ENCODE assay signal across 1 cellular context in the genomic region with DNA sequence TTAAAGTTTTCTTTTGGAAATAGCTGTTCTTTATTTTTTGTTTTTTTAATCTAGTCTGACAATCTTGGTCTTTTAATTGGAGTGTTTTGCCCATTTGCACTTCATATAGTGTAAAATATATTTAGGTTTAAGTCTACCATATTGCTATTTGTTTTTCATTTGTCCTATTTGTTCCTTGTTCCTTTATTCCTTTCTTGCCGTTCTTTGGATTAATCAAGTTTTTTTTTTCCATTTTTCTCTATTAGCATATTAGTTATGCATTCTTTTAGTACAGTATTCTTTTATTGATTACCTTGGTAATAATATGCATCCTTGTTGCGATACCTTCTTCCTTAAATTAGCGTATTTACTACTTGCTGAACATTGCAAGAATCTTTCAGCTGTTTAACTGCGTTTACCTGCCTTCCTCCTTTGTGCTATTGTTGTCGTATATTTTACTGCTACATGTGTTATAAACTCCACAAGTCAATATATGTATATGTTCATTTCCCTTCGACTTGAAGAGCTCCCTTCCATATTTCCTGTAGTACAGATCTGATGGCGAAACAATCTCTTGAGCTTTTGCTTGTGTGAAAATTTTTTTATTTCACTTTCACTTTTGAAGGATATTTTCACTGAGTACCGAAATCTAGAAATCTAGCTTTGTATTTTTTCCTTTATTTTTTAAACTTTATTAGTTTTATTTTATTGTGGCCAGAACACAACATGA.
TF ChIP-seq lines count a peak whose summit lies in the region.

No MANE protein-coding gene starts in this region.

TF ChIP-seq in IMR-90, 13 proteins besides CTCF, POLR2A, EP300 and RAD21:
- TF ChIP-seq MXI1 (IDR thresholded peaks at IDR 0.05; ENCODE audit: borderline replicate concordance, low read depth, low read length): no peak
- TF ChIP-seq RCOR1 (IDR thresholded peaks at IDR 0.05; ENCODE audit: insufficient replicate concordance, low read length): no peak
- no peak for TF ChIP-seq RFX5 (IDR thresholded peaks at IDR 0.05; ENCODE audit: low read depth, low read length)
- no peak for TF ChIP-seq CHD1 (IDR thresholded peaks at IDR 0.05; ENCODE audit: low read depth, low read length)
- TF ChIP-seq NFE2L2 (IDR thresholded peaks at IDR 0.05; ENCODE audit: low read depth, low read length): no peak
- no peak for TF ChIP-seq CEBPB (IDR thresholded peaks at IDR 0.05; ENCODE audit: low read depth, low read length)
- TF ChIP-seq SMC3 (IDR thresholded peaks at IDR 0.05; ENCODE audit: low read depth, low read length): no peak
- TF ChIP-seq MAZ (IDR thresholded peaks at IDR 0.05; ENCODE audit: borderline replicate concordance, low read depth, low read length): no peak
- TF ChIP-seq MAFK (IDR thresholded peaks at IDR 0.05; ENCODE audit: low read depth, low read length): no peak
- TF ChIP-seq, protein P1, sequence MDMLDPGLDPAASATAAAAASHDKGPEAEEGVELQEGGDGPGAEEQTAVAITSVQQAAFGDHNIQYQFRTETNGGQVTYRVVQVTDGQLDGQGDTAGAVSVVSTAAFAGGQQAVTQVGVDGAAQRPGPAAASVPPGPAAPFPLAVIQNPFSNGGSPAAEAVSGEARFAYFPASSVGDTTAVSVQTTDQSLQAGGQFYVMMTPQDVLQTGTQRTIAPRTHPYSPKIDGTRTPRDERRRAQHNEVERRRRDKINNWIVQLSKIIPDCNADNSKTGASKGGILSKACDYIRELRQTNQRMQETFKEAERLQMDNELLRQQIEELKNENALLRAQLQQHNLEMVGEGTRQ (IDR thresholded peaks at IDR 0.05; ENCODE audit: low read depth, low read length): no peak
- no peak for TF ChIP-seq BHLHE40 (IDR thresholded peaks at IDR 0.05; ENCODE audit: low read depth, low read length)
- TF ChIP-seq, protein P2, sequence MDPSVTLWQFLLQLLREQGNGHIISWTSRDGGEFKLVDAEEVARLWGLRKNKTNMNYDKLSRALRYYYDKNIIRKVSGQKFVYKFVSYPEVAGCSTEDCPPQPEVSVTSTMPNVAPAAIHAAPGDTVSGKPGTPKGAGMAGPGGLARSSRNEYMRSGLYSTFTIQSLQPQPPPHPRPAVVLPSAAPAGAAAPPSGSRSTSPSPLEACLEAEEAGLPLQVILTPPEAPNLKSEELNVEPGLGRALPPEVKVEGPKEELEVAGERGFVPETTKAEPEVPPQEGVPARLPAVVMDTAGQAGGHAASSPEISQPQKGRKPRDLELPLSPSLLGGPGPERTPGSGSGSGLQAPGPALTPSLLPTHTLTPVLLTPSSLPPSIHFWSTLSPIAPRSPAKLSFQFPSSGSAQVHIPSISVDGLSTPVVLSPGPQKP (IDR thresholded peaks at IDR 0.05; ENCODE audit: borderline replicate concordance, low read depth, low read length): no peak
- TF ChIP-seq FOS (IDR thresholded peaks at IDR 0.05; ENCODE audit: low read depth, low read length): no peak
